In the genomic region with DNA sequence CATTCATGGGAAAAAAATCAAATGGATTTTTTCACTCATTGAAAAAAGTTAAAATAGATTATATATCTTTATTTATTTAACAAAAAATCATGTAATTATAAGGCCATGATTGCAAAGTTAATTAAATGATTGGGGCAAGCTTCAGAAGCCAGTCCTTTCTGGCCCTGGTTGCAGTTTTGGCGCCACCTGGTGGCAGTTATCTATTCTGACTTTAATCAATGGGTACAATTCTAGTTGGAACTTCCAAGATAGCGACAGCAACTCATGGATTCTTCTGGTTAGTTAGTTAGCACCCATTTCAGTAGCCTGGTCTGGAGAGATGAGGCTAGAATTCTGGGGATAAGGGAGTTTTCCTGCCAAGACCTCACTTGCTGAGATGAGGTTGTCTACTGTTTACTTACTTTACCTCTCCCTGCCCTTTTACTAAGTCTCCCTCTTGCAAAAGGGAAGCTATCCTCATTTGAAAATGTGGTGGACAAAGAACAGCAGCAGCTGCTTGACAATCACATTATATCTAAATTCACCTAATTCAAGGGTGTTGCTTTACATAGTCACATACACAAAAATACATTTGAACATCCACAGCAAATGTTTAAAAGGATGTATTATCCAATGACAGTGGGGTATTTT, we compare ENCODE assay signal across 9 cellular contexts. TPM values are rescaled to one million over a fixed set of nuclear protein-coding genes. Genes with fewer than 3 reads are reported as not detected.
DNase-seq lines count a peak whose midpoint lies in the region; ATAC-seq and TF ChIP-seq lines count a peak whose summit lies in the region.
"Had no signal": no experiment of that assay in that cellular context is flagged by ENCODE, and none has a peak within 500 bp of the region (broad histone marks: within the 10 kb centered on the region; RNA-seq: fewer than 3 reads in every experiment).

No MANE protein-coding gene starts in this region.

- TF ChIP-seq CTCF in GM12864 (IDR thresholded peaks at IDR 0.05; ENCODE audit: low read depth, low read length, missing control alignments) (peak; percentile 71), foreskin fibroblast (IDR thresholded peaks at IDR 0.05; ENCODE audit: low read depth, low read length) (peak; percentile 64), tibial artery (IDR thresholded peaks at IDR 0.05) (peak; percentile 73 to 86)

- intact Hi-C loops in tibial artery (cut with DNase I; ENCODE audit: low total_unique reads): loop anchor here (2.0 kb wide), 1 partner anchor 244 kb away; no protein-coding TSS in a partner anchor

- no peak overlapping the region for H3K27ac ChIP-seq in tibial artery
- H3K27ac ChIP-seq: epithelial cell of prostate had no signal

- H3K36me3 ChIP-seq in tibial artery: peaks cover 32 to 50% (median 35%) of the 10 kb centered on the region in 3 donors

- peak; percentile 80 for TF ChIP-seq RAD21 in Ishikawa (IDR thresholded peaks at IDR 0.05; ENCODE audit: low read depth)

- DNase-seq in GM12864 (ENCODE audit: low read depth) (peak; percentile 12), RPMI8226 (peak; percentile 67), foreskin fibroblast (peak; percentile 40 to 81), occipital lobe (lab: John Stamatoyannopoulos, UW) (peak; percentile 21), tibial artery (peak in 1 of 2 donors; percentile 70)
- peak; percentile 31 to 34 for DNase-seq in activated T-helper 1 cell treated with anti-CD3 and anti-CD28 coated beads, Interleukin-2, amount 50 U/mL, for 16 hours (ENCODE audit: low read depth in 1 of 2, low spot score in 1 of 2)

- no peak for TF ChIP-seq EP300 in Ishikawa (IDR thresholded peaks at IDR 0.05; ENCODE audit: borderline replicate concordance)

- no peak for ATAC-seq in GM19324 (IDR thresholded peaks at IDR 0.05; ENCODE audit: low FRiP score, unreplicated experiment)

- peaks cover 0 to 21% (median 4%) of the 10 kb centered on the region in 4 donors for H3K4me1 ChIP-seq in tibial artery

- no peak overlapping the region for H3K4me3 ChIP-seq in GM12864 (ENCODE audit: low read depth, low read length)
- no peak overlapping the region for H3K4me3 ChIP-seq in foreskin fibroblast (ENCODE audit: low read depth in 1 of 2, low read length in 2 of 2)
- H3K4me3 ChIP-seq in tibial artery: no peak overlapping the region

- H3K27me3 ChIP-seq in tibial artery: no peaks in the 10 kb centered on the region

- no peaks in the 10 kb centered on the region for H3K9me3 ChIP-seq in tibial artery

TF ChIP-seq in Ishikawa, 13 proteins besides CTCF, POLR2A, EP300 and RAD21:
- TF ChIP-seq FOXM1 (IDR thresholded peaks at IDR 0.05; ENCODE audit: borderline replicate concordance, low read depth) (no peak), NFIC (IDR thresholded peaks at IDR 0.05) (no peak), TAF1 (IDR thresholded peaks at IDR 0.05; ENCODE audit: low read depth) (no peak), CREB1 (IDR thresholded peaks at IDR 0.05; ENCODE audit: low read depth) (no peak), TEAD4 (IDR thresholded peaks at IDR 0.05) (no peak; the same call in 1 of the 2 replicates), TCF12 (IDR thresholded peaks at IDR 0.05; ENCODE audit: low read depth) (no peak)

RNA-seq across cellular contexts. Expression of a gene that starts 42.3 kb away (rescaled TPM):
- total RNA-seq in occipital lobe: 32.6 TPM
